In the genomic region with DNA sequence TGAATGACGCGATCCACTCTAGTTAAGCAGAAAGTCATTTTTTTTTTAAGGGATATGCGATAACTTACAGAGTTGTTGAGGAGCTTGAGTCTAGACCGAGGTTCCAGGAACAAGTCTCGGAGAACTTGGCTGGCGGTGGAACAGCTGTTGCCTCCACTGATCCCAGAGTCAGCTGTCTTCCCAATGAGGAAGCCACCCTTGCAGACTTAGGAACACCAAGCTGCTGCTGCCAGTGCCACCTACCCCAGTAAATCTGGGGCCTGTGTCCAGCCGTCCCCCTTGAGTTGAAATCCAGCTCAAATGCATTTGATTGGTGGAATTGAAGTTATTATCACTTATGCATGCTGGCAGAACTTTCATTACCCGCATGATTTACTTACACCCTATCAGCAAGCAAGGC, we compare ENCODE assay signal across 34 cellular contexts. TPM values are rescaled to one million over a fixed set of nuclear protein-coding genes. Genes with fewer than 3 reads are reported as not detected.
"Had no signal": no experiment of that assay in that cellular context is flagged by ENCODE, and none has a peak within 500 bp of the region (broad histone marks: within the 10 kb centered on the region; RNA-seq: fewer than 3 reads in every experiment).

No MANE protein-coding gene starts in this region.

- H3K36me3 ChIP-seq: pancreas, right atrium auricular region had no signal

- H3K27ac Mint-ChIP-seq: effector memory CD8-positive, alpha-beta T cell; immature natural killer cell; natural killer cell; stimulated activated memory B cell treated with anti-CD40 and anti-IgM and Interleukin-4, amounts not matched to agents 10 μg/mL and 1 μg/mL and 100 μg/mL, for 72 hours had no signal

- ATAC-seq: effector memory CD8-positive, alpha-beta T cell; left colon; natural killer cell; pancreas; stimulated activated memory B cell treated with anti-CD40 and anti-IgM and Interleukin-4, amounts not matched to agents 10 μg/mL and 1 μg/mL and 100 μg/mL, for 72 hours; stimulated activated naive CD8-positive, alpha-beta T cell treated with anti-CD3 and anti-CD28 coated beads, Interleukin-15, Interleukin-2, amounts not matched to agents 100 U/mL and 50 U/mL, for 24 hours had no signal

- H3K9me3 Mint-ChIP-seq: effector memory CD8-positive, alpha-beta T cell; immature natural killer cell; natural killer cell; neural crest cell; stimulated activated memory B cell treated with anti-CD40 and anti-IgM and Interleukin-4, amounts not matched to agents 10 μg/mL and 1 μg/mL and 100 μg/mL, for 72 hours had no signal

- H3K27me3 ChIP-seq: esophagus squamous epithelium, neutrophil, pancreas, right atrium auricular region, sigmoid colon, spleen, testis, tibial artery, upper lobe of left lung had no signal

- H3K27ac ChIP-seq: esophagus squamous epithelium, neutrophil, pancreas, right atrium auricular region, sigmoid colon, skin epidermis, spleen, testis, tibial artery, upper lobe of left lung had no signal

- H3K36me3 Mint-ChIP-seq: natural killer cell had no signal

- DNase-seq: cerebellar nuclear complex; cortex of kidney; effector memory CD8-positive, alpha-beta T cell; erythroblast; esophagus squamous epithelium; foreskin melanocyte; hypothalamus; immature natural killer cell; islet precursor cell; kidney glomerular epithelial cell; left colon; mesenchymal stem cell; midbrain; natural killer cell; pancreas; sigmoid colon; spleen; stimulated activated CD4-positive, alpha-beta T cell treated with anti-CD3 and anti-CD28 coated beads, Interleukin-4, amount 100 ng/mL, for 4 hours; stimulated activated naive CD8-positive, alpha-beta T cell treated with anti-CD3 and anti-CD28 coated beads, Interleukin-15, Interleukin-2, amounts not matched to agents 100 U/mL and 50 U/mL, for 24 hours; substantia nigra; testis; tibial artery; upper lobe of left lung had no signal

- H3K4me3 ChIP-seq: esophagus squamous epithelium, pancreas, right atrium auricular region, sigmoid colon, skin epidermis, spleen, testis, tibial artery, upper lobe of left lung had no signal

- H3K9me3 ChIP-seq: esophagus squamous epithelium, neutrophil, pancreas, right atrium auricular region, sigmoid colon, spleen, testis, tibial artery, upper lobe of left lung had no signal

- FAIRE-seq: endometrium, pancreas, urothelium cell line had no signal

- H3K4me3 Mint-ChIP-seq: effector memory CD8-positive, alpha-beta T cell; immature natural killer cell; natural killer cell; neural crest cell; stimulated activated memory B cell treated with anti-CD40 and anti-IgM and Interleukin-4, amounts not matched to agents 10 μg/mL and 1 μg/mL and 100 μg/mL, for 72 hours had no signal

- H3K27me3 Mint-ChIP-seq: effector memory CD8-positive, alpha-beta T cell; stimulated activated memory B cell treated with anti-CD40 and anti-IgM and Interleukin-4, amounts not matched to agents 10 μg/mL and 1 μg/mL and 100 μg/mL, for 72 hours had no signal

RNA-seq across cellular contexts. Expression of a gene that starts 40.8 kb away (rescaled TPM):
- total RNA-seq: dermis microvascular lymphatic vessel endothelial cell, left colon, lung microvascular endothelial cell, mucosa of gallbladder, posterior vena cava, sigmoid colon, spleen had no signal
- polyA plus RNA-seq: immature natural killer cell, pancreas, spleen had no signal
